ENCODE assay signal across 28 cellular contexts in genomic region chr19:54042989-54043388, GRCh38. TPM values are rescaled to one million over a fixed set of nuclear protein-coding genes. Genes with fewer than 3 reads are reported as not detected.
DNase-seq lines count a peak whose midpoint lies in the region; ATAC-seq and TF ChIP-seq lines count a peak whose summit lies in the region.
"Had no signal": no experiment of that assay in that cellular context is flagged by ENCODE, and none has a peak within 500 bp of the region (broad histone marks: within the 10 kb centered on the region; RNA-seq: fewer than 3 reads in every experiment).

No MANE protein-coding gene starts in this region.

- CTCF ChIA-PET in HEK293 (lab: Yijun Ruan, JAX) = interaction anchor here (0.6 to 3.3 kb wide), 4 partner anchors 10 to 226 kb away, joined by 3 to 26 read pairs (median 4); no protein-coding TSS in a partner anchor

- intact Hi-C loops in posterior cingulate gyrus (cut with DNase I) = no loop called here

- H3K9me3 ChIP-seq in HEK293 (ENCODE audit: control insufficient read depth, insufficient read depth, low read depth, low read length) (no peaks in the 10 kb centered on the region), RWPE2 (ENCODE audit: severe bottlenecking) (no peaks in the 10 kb centered on the region)
- H3K9me3 ChIP-seq: BE2C, BLaER1 had no signal

- H3K4me3 ChIP-seq in HEK293 (ENCODE audit: low read depth, low read length) (no peak overlapping the region), RWPE2 (ENCODE audit: severe bottlenecking) (no peak overlapping the region)
- H3K4me3 ChIP-seq: BLaER1, GM12878 had no signal

- DNase-seq in GM13977 (ENCODE audit: low spot score) (peak; percentile 0), RWPE2 (ENCODE audit: low spot score) (no peak), endothelial cell (ENCODE audit: low spot score) (no peak), UCSD-AML1 (lab: John Stamatoyannopoulos, UW; ENCODE audit: unreplicated experiment) (no peak), posterior cingulate gyrus (no peak)
- DNase-seq in activated CD8-positive, alpha-beta memory T cell treated with anti-CD3 and anti-CD28 coated beads for 24 hours = no peak
- DNase-seq: 8988T; ACHN; BE2C; C1 segment of cervical spinal cord; CD4-positive, alpha-beta memory T cell; CD4-positive, CD25-positive, alpha-beta regulatory T cell; CD8-positive, alpha-beta memory T cell; COR-L47; DMS 273 treated with DMSO at 0.1 percent for 48 hours; DMS153; DMS53; DMS79; DND-41; EL; GDM1 had no signal

- no peaks in the 10 kb centered on the region for H3K36me3 ChIP-seq in HEK293 (ENCODE audit: control insufficient read depth in 2 of 2, insufficient read depth in 1 of 2, low read length in 2 of 2)
- H3K36me3 ChIP-seq in RWPE2 (ENCODE audit: low read depth) = no peaks in the 10 kb centered on the region
- H3K36me3 ChIP-seq: BE2C, BLaER1 had no signal

- H3K9me3 Mint-ChIP-seq in endothelial cell (ENCODE audit: unreplicated experiment) = no peaks in the 10 kb centered on the region
- H3K9me3 Mint-ChIP-seq: CD8-positive, alpha-beta memory T cell had no signal

- TF ChIP-seq CTCF in GM13977 (IDR thresholded peaks at IDR 0.05; ENCODE audit: extremely low read depth, insufficient read depth, missing control alignments) (no peak), HEK293 (tag by site-specific recombination; IDR thresholded peaks at IDR 0.05) (no peak), RWPE2 (IDR thresholded peaks at IDR 0.05; ENCODE audit: poor library complexity, severe bottlenecking) (no peak), endothelial cell (IDR thresholded peaks at IDR 0.05; ENCODE audit: unreplicated experiment) (no peak)

- ATAC-seq in RWPE2 (ENCODE audit: low read depth) = no peak
- ATAC-seq in HG02840 (IDR thresholded peaks at IDR 0.05; ENCODE audit: low FRiP score, unreplicated experiment) = no peak
- ATAC-seq: GM12878 had no signal

- H3K27ac Mint-ChIP-seq in endothelial cell (ENCODE audit: unreplicated experiment) = peak overlapping the region; percentile 6
- H3K27ac Mint-ChIP-seq: CD4-positive, alpha-beta memory T cell; CD4-positive, CD25-positive, alpha-beta regulatory T cell; CD8-positive, alpha-beta memory T cell had no signal

- in situ Hi-C loops in GM13977 (cut with MboI; ENCODE audit: low pct_unique_long_range_greater_than_20kb, low sequenced_read_pairs, unreplicated experiment) = no loop called here

- H3K27me3 ChIP-seq in RWPE2 (ENCODE audit: insufficient read depth, poor library complexity, severe bottlenecking) = peaks cover 4% of the 10 kb centered on the region
- H3K27me3 ChIP-seq: BE2C, BLaER1 had no signal

- POLR2A ChIA-PET in HEK293 (lab: Yijun Ruan, JAX) = no interaction called here

- H3K36me3 Mint-ChIP-seq in endothelial cell (ENCODE audit: low read depth, unreplicated experiment) = no peaks in the 10 kb centered on the region
- H3K36me3 Mint-ChIP-seq: CD4-positive, alpha-beta memory T cell; CD4-positive, CD25-positive, alpha-beta regulatory T cell; CD8-positive, alpha-beta memory T cell had no signal

- no peak overlapping the region for H3K4me3 Mint-ChIP-seq in endothelial cell (ENCODE audit: unreplicated experiment)
- H3K4me3 Mint-ChIP-seq: CD4-positive, alpha-beta memory T cell; CD4-positive, CD25-positive, alpha-beta regulatory T cell; CD8-positive, alpha-beta memory T cell had no signal

- no peaks in the 10 kb centered on the region for H3K27me3 Mint-ChIP-seq in endothelial cell (ENCODE audit: unreplicated experiment)

- no peaks in the 10 kb centered on the region for H3K4me1 ChIP-seq in HEK293 (ENCODE audit: control insufficient read depth, insufficient read depth, low read length)
- peaks cover 11% of the 10 kb centered on the region for H3K4me1 ChIP-seq in RWPE2 (ENCODE audit: insufficient read depth, poor library complexity, severe bottlenecking)
- H3K4me1 ChIP-seq: BE2C, BLaER1 had no signal

- peaks cover 12% of the 10 kb centered on the region for H3K4me1 Mint-ChIP-seq in endothelial cell (ENCODE audit: unreplicated experiment)
- H3K4me1 Mint-ChIP-seq: CD4-positive, alpha-beta memory T cell; CD4-positive, CD25-positive, alpha-beta regulatory T cell; CD8-positive, alpha-beta memory T cell had no signal

- H3K27ac ChIP-seq in HEK293 (ENCODE audit: extremely low read depth, low read depth, low read length) (no peak overlapping the region), RWPE2 (ENCODE audit: poor library complexity, severe bottlenecking) (peak overlapping the region; percentile 60)
- H3K27ac ChIP-seq: BLaER1 had no signal

TF ChIP-seq in HEK293, 187 proteins besides CTCF, POLR2A, EP300 and RAD21:
- TF ChIP-seq KLF9 (tag by site-specific recombination; IDR thresholded peaks at IDR 0.05; ENCODE audit: low read depth) (no peak), ZNF155 (tag by site-specific recombination; IDR thresholded peaks at IDR 0.05) (no peak), ZNF510 (tag by site-specific recombination; IDR thresholded peaks at IDR 0.05; ENCODE audit: insufficient replicate concordance) (no peak), ZSCAN23 (tag by site-specific recombination; IDR thresholded peaks at IDR 0.05) (no peak), ZNF324 (tag by site-specific recombination; IDR thresholded peaks at IDR 0.05) (no peak), ZNF10 (tag by site-specific recombination; IDR thresholded peaks at IDR 0.05) (peak; percentile 88), ZNF292 (tag by site-specific recombination; IDR thresholded peaks at IDR 0.05; ENCODE audit: borderline replicate concordance, low read depth) (no peak)

RNA-seq across cellular contexts. Expression of gene VSTM1, which starts 20.7 kb away (rescaled TPM):
- 2.2 TPM for total RNA-seq in endothelial cell (ENCODE audit: unreplicated experiment)
- total RNA-seq: A673; CD4-positive, alpha-beta memory T cell; CD4-positive, CD25-positive, alpha-beta regulatory T cell; CD8-positive, alpha-beta memory T cell; Daoy; GM12878 had no signal

RNA-seq across cellular contexts. Expression of gene TARM1, which starts 38.2 kb away (rescaled TPM):
- not detected for total RNA-seq in endothelial cell (ENCODE audit: unreplicated experiment)
- total RNA-seq: A673; CD4-positive, alpha-beta memory T cell; CD4-positive, CD25-positive, alpha-beta regulatory T cell; CD8-positive, alpha-beta memory T cell; Daoy; G401; GM12878 had no signal

RNA-seq across cellular contexts. Expression of gene CACNG6, which starts 51.6 kb away (rescaled TPM):
- 0.21 TPM for total RNA-seq in endothelial cell (ENCODE audit: unreplicated experiment)
- total RNA-seq: A673; CD4-positive, alpha-beta memory T cell; CD4-positive, CD25-positive, alpha-beta regulatory T cell; CD8-positive, alpha-beta memory T cell; G401; GM12878 had no signal

RNA-seq across cellular contexts. Expression of gene OSCAR, which starts 57.6 kb away (rescaled TPM):
- 0.21 TPM for total RNA-seq in endothelial cell (ENCODE audit: unreplicated experiment)
- total RNA-seq: CD4-positive, CD25-positive, alpha-beta regulatory T cell; G401; GM12878 had no signal

RNA-seq across cellular contexts. Expression of gene NDUFA3, which starts 59.7 kb away (rescaled TPM):
- total RNA-seq in endothelial cell (ENCODE audit: unreplicated experiment) = 126 TPM
